In the genomic region with DNA sequence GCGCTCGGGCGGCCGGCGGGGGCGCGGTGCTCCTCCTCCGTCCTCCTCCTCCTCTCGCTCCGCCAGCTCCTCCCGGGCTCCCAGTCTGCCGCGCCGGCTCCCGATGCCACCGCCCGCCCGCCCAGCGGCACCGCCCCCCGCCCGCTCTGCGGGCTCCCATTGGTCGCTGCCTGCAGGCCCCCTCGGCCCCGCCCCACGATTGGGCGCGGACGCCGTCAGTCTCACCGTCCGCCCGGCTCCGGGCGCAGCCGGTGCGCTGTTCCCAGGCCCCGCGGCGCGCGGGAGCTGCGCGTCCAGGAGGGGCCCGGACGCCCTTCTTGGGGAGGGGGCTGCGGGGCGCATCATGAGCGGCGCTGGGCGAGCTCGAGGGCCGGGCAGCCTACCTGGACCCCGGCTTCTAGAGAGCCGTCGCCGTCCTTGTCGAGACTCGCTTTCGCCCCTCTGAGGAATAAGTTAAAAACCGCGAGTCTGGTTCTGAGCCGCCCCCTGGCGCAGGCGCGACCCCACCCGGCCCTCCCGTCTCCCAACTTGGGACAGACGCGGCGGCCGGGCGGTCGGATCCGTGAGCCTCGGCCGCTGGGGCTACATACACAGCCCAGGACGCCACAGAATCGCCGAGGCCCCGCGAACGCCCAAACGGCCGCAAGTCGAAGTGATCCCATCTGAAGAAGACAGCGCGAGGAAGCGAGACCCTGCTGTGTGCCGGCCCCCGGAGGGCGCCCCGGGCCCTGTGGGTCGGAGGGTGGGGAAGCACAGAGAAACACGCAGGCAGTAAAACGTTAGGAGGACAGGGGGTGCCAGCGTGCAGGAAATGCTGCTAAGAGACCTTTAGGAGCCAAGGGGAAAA, we compare ENCODE assay signal across 8 cellular contexts. TPM values are rescaled to one million over a fixed set of nuclear protein-coding genes. Genes with fewer than 3 reads are reported as not detected.
DNase-seq lines count a peak whose midpoint lies in the region; TF ChIP-seq lines count a peak whose summit lies in the region.

TSS of gene SIPA1L2 (minus strand) at position 87 of the 847 bp plus-strand sequence. CDS start 114,794 bp downstream, outside the sequence.

- peaks cover 42% of the 10 kb centered on the region in 2 experiments for H3K4me1 Mint-ChIP-seq in H9
- H3K4me1 Mint-ChIP-seq in activated naive CD4-positive, alpha-beta T cell treated with anti-CD3 and anti-CD28 coated beads for 36 hours (ENCODE audit: low read depth): peaks cover 27% of the 10 kb centered on the region

- no peak within 1 kb of the TSS for H2BK12ac ChIP-seq in H9 (ENCODE audit: insufficient read length, low read depth, low read length)

- H3K56ac ChIP-seq in H9 (ENCODE audit: insufficient read length, low read depth, low read length): no peak within 1 kb of the TSS

- DNase-seq in EL (peak; percentile 89), H9 (peak; percentile 93), LoVo (ENCODE audit: low spot score) (peak; percentile 92), SJCRH30 (peak; percentile 76 to 83), globus pallidus (ENCODE audit: low spot score) (peak; percentile 95), occipital lobe (lab: John Stamatoyannopoulos, UW) (peak; percentile 93), superior temporal gyrus (ENCODE audit: extremely low spot score) (peak; percentile 93)
- DNase-seq in activated naive CD4-positive, alpha-beta T cell treated with anti-CD3 and anti-CD28 coated beads for 36 hours: peak; percentile 84

- CTCF ChIA-PET in activated naive CD4-positive, alpha-beta T cell treated with anti-CD3 and anti-CD28 coated beads for 36 hours (lab: Charles Lee): no interaction called here

- peak within 1 kb of the TSS in 1 of 3 experiments; percentile 37; a peak in 1 of 7 replicates for H3K27ac Mint-ChIP-seq in H9
- no peak within 1 kb of the TSS for H3K27ac Mint-ChIP-seq in activated naive CD4-positive, alpha-beta T cell treated with anti-CD3 and anti-CD28 coated beads for 36 hours

- WGBS in H9 (ENCODE audit: extremely low coverage, insufficient read length, low lambda C conversion rate): no CpG with 5 or more reads among the region's 98 CpGs

- intact Hi-C loops in activated naive CD4-positive, alpha-beta T cell treated with anti-CD3 and anti-CD28 coated beads for 36 hours (cut with micrococcal nuclease): loop anchor here (2.0 to 5.0 kb wide), 6 partner anchors 165 to 713 kb away; partner anchors contain the start of genes MAP10, NTPCR and PCNX2

- no peak within 1 kb of the TSS for H2BK20ac ChIP-seq in H9 (ENCODE audit: low read depth, low read length, poor library complexity, severe bottlenecking)

- no peak within 1 kb of the TSS for H3K4ac ChIP-seq in H9 (ENCODE audit: low read depth, low read length)

- peak within 1 kb of the TSS; percentile 76 for H3K4me2 ChIP-seq in H9 (ENCODE audit: insufficient read depth, insufficient read length, low read length)

- no peak within 1 kb of the TSS for H2AK5ac ChIP-seq in H9 (ENCODE audit: insufficient read length, low read length)

- H3K27ac ChIP-seq in H9 (ENCODE audit: insufficient read length, low read depth, low read length) (no peak within 1 kb of the TSS), SJCRH30 (no peak within 1 kb of the TSS)

- peaks cover 13% of the 10 kb centered on the region; the same call in 1 of the 2 replicates for H3K27me3 ChIP-seq in H9 (ENCODE audit: insufficient read depth, low read length)
- no peaks in the 10 kb centered on the region; the same call in 1 of the 2 replicates for H3K27me3 ChIP-seq in SJCRH30

- H3K9me3 ChIP-seq in H9 (ENCODE audit: control insufficient read depth, low read depth, low read length) (no peaks in the 10 kb centered on the region), SJCRH30 (replicated peaks) (no peaks in the 10 kb centered on the region; the same call in 1 of the 2 replicates)

- H3K4me3 ChIP-seq in SJCRH30: peak within 1 kb of the TSS; percentile 72

- H3K18ac ChIP-seq in H9 (ENCODE audit: insufficient read length, low read depth, low read length): no peak within 1 kb of the TSS

- no peak within 1 kb of the TSS for H2BK5ac ChIP-seq in H9 (ENCODE audit: insufficient read length, low read length)

- no peaks in the 10 kb centered on the region for H3K36me3 ChIP-seq in SJCRH30

- no peak within 1 kb of the TSS for H2AFZ ChIP-seq in H9 (ENCODE audit: low read length)

- no peaks in the 10 kb centered on the region; a peak in 1 of 7 replicates for H3K36me3 Mint-ChIP-seq in H9 (ENCODE audit: insufficient read depth in 1 of 3, low read depth in 3 of 3)
- no peaks in the 10 kb centered on the region for H3K36me3 Mint-ChIP-seq in activated naive CD4-positive, alpha-beta T cell treated with anti-CD3 and anti-CD28 coated beads for 36 hours (ENCODE audit: low read depth)

- TF ChIP-seq CTCF in H9 (conservative IDR thresholded peaks at IDR 0.05): peak; percentile 59

- no peaks in the 10 kb centered on the region for H4K20me1 ChIP-seq in H9 (ENCODE audit: control insufficient read depth, insufficient read depth, insufficient read length)

- no peak within 1 kb of the TSS for H3T11ph ChIP-seq in H9 (ENCODE audit: low read length)

- peaks cover 49% of the 10 kb centered on the region for H3K27me3 Mint-ChIP-seq in H9 (ENCODE audit: low read depth)
- peaks cover 13% of the 10 kb centered on the region for H3K27me3 Mint-ChIP-seq in activated naive CD4-positive, alpha-beta T cell treated with anti-CD3 and anti-CD28 coated beads for 36 hours (ENCODE audit: low read depth)

- H3K9ac ChIP-seq in H9 (ENCODE audit: extremely low read depth, insufficient read length, low read length): no peak within 1 kb of the TSS

- H3K23ac ChIP-seq in H9 (ENCODE audit: insufficient read length, low read depth, low read length): no peak within 1 kb of the TSS

- peaks cover 3% of the 10 kb centered on the region for H3K23me2 ChIP-seq in H9 (ENCODE audit: insufficient read length, low read depth, low read length, poor library complexity, severe bottlenecking)

- H3K79me1 ChIP-seq in H9 (ENCODE audit: insufficient read depth, low read depth, low read length, poor library complexity, severe bottlenecking): no peaks in the 10 kb centered on the region

- H3K9me3 Mint-ChIP-seq in H9: no peaks in the 10 kb centered on the region
- no peaks in the 10 kb centered on the region for H3K9me3 Mint-ChIP-seq in activated naive CD4-positive, alpha-beta T cell treated with anti-CD3 and anti-CD28 coated beads for 36 hours

- no peak within 1 kb of the TSS for H4K91ac ChIP-seq in H9 (ENCODE audit: insufficient read length, low read depth, low read length)

- no peaks in the 10 kb centered on the region for H3K79me2 ChIP-seq in H9 (ENCODE audit: insufficient read depth, low read length)

- no peak within 1 kb of the TSS for H4K5ac ChIP-seq in H9 (ENCODE audit: insufficient read length, low read depth, low read length)

- no peak within 1 kb of the TSS for H4K8ac ChIP-seq in H9 (replicated peaks; ENCODE audit: insufficient read length, low read depth, low read length)

- no peak within 1 kb of the TSS for H3K14ac ChIP-seq in H9 (ENCODE audit: insufficient read depth, low read length)

- peaks cover 4% of the 10 kb centered on the region; the same call in 1 of the 2 replicates for H3K4me1 ChIP-seq in H9 (ENCODE audit: insufficient read depth, low read length)
- no peaks in the 10 kb centered on the region for H3K4me1 ChIP-seq in SJCRH30

- no peak within 1 kb of the TSS for H2BK120ac ChIP-seq in H9 (ENCODE audit: low read depth, low read length, poor library complexity, severe bottlenecking)

- H3K4me3 Mint-ChIP-seq in H9: peak within 1 kb of the TSS; percentile 82 to 93
- peak within 1 kb of the TSS; percentile 79 for H3K4me3 Mint-ChIP-seq in activated naive CD4-positive, alpha-beta T cell treated with anti-CD3 and anti-CD28 coated beads for 36 hours

- no peak within 1 kb of the TSS for H2BK15ac ChIP-seq in H9 (ENCODE audit: low read depth, low read length)

RNA-seq across cellular contexts. Expression of gene SIPA1L2, which starts in this region (rescaled TPM):
- total RNA-seq in H9 (2021): 5.2 and 5.6 TPM in 2 replicates
- 2.0 and 2.3 TPM in 2 replicates for total RNA-seq in SJCRH30 (2014; rRNA removed; shearing (Covaris generic))
- 1 to 10 TPM; 2.1 to 2.6 TPM for total RNA-seq in activated naive CD4-positive, alpha-beta T cell treated with anti-CD3 and anti-CD28 coated beads for 36 hours
- 36.7 TPM for total RNA-seq in occipital lobe
